Comparison of ENCODE assay signal across 8 cellular contexts in the genomic region with DNA sequence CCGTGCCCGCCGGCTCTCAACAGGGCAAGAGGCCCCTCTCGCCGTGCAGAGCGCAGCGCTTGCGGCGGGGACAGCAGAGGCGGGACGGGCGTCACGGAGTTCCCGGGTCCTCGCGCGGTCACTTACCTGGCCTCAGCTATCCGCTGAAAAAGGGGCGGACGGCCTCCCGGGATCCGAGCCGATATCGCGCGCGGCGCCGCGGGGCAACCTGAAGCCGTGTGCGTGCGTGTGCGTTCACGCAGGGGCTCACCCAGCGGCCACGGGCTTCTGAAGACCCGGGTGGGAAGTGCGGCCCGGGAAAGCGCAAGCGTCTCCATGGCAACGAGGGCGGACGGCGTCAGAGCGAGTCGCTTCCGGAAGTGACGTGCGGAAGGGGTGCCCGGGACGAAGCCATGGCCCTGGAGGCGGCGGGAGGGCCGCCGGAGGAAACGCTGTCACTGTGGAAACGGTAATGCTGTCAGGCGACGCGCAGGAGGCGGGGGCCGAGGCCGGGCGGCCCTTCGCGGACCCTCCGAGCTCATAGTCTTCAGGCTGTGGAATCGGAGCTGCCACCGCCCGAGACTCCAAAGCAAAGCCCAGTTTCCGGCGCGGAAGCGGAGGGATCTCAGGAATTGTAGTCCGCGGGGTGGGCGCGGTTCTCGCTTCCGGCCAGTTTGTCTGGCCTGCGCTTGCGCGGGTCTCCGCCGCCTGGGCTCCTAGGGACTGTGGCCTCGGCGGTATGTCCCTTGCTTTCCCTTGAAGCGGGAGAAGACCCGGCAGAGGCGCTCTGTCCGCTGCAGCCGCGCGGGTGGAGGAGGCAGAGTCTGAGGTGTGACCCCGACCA. TPM values are rescaled to one million over a fixed set of nuclear protein-coding genes. Genes with fewer than 3 reads are reported as not detected.
A peak's percentile ranks its signal among the peaks of the same experiment; 100 is the strongest.
DNase-seq lines count a peak whose midpoint lies in the region; ATAC-seq lines count a peak whose summit lies in the region.

TSS of gene ENDOV (plus strand) at position 365 of the 823 bp plus-strand sequence. CDS start at position 393, 28 bp downstream.

- POLR2A ChIA-PET in activated CD8-positive, alpha-beta memory T cell treated with anti-CD3 and anti-CD28 coated beads for 36 hours (lab: Charles Lee) = no interaction called here

- CTCF ChIA-PET in activated CD8-positive, alpha-beta memory T cell treated with anti-CD3 and anti-CD28 coated beads for 36 hours (lab: Charles Lee) = interaction anchor here (1.0 to 2.6 kb wide), 3 partner anchors 13 to 578 kb away, joined by 3 to 10 read pairs (median 3); no protein-coding TSS in a partner anchor

- ATAC-seq in GM21381 (IDR thresholded peaks at IDR 0.05; ENCODE audit: unreplicated experiment) = peak; percentile 95

- DNase-seq in COLO668 (lab: John Stamatoyannopoulos, UW; ENCODE audit: unreplicated experiment) = peak; percentile 90
- peak in 75 of 76 experiments; percentile 41 to 95 (median 83) for DNase-seq in HUDEP-2 (lab: John Stamatoyannopoulos, UW; ENCODE audit: unreplicated experiment in 76 of 76)
- peak; percentile 92 for DNase-seq in NOMO-1 treated with DMSO at 0.1 percent for 48 hours (lab: John Stamatoyannopoulos, UW; ENCODE audit: unreplicated experiment)
- peak; percentile 91 for DNase-seq in effector CD8-positive, alpha-beta T cell (lab: John Stamatoyannopoulos, UW)
- DNase-seq in lung microvascular endothelial cell (ENCODE audit: low read depth in 2 of 2) = peak; percentile 94 to 97
- DNase-seq in stimulated activated CD4-positive, alpha-beta T cell treated with anti-CD3 and anti-CD28 coated beads, TNF-alpha, amount 100 ng/mL, for 24 hours (ENCODE audit: low read depth in 3 of 3) = peak; percentile 87 to 90 (median 88)

RNA-seq across cellular contexts. Expression of gene ENDOV, which starts in this region (rescaled TPM):
- 10 to 100 TPM; 11.9 to 15.2 TPM for total RNA-seq in activated CD8-positive, alpha-beta memory T cell treated with anti-CD3 and anti-CD28 coated beads for 36 hours
- 13.1 and 15.3 TPM in 2 replicates for total RNA-seq in lung microvascular endothelial cell

Comparison
In these comparisons a context has a peak if more than half of its experiments do, and no peak if none do; other contexts are left out.
1. Peak in every context shown above with its lines: DNase-seq and ATAC-seq.